15 cellular contexts compared by ENCODE assay signal in genomic region chr5:16871746-16872339, GRCh38.
DNase-seq lines count a peak whose midpoint lies in the region; ATAC-seq and TF ChIP-seq lines count a peak whose summit lies in the region.
"Had no signal": no experiment of that assay in that cellular context is flagged by ENCODE, and none has a peak within 500 bp of the region (broad histone marks: within the 10 kb centered on the region; RNA-seq: fewer than 3 reads in every experiment).

No MANE protein-coding gene starts in this region.

- no peaks in the 10 kb centered on the region for H3K27me3 Mint-ChIP-seq in type B pancreatic cell
- H3K27me3 Mint-ChIP-seq: dendritic cell treated with granulocyte-macrophage colony-stimulating factor and Interleukin-4, amounts not matched to agents 40 ng/mL and 50 ng/mL, for 4 days had no signal

- TF ChIP-seq EP300 in stomach (IDR thresholded peaks at IDR 0.05): no peak

- H3K4me1 Mint-ChIP-seq in type B pancreatic cell (ENCODE audit: unreplicated experiment): peaks cover 22% of the 10 kb centered on the region

- H3K4me3 ChIP-seq in SK-N-MC (no peak overlapping the region), fibroblast of villous mesenchyme (ENCODE audit: low read depth, low read length) (no peak overlapping the region), stomach (no peak overlapping the region)
- H3K4me3 ChIP-seq: Peyer's patch had no signal

- no peak for ATAC-seq in GM18868 (IDR thresholded peaks at IDR 0.05; ENCODE audit: unreplicated experiment)

- no peak overlapping the region for H3K4me3 Mint-ChIP-seq in type B pancreatic cell
- H3K4me3 Mint-ChIP-seq: dendritic cell treated with granulocyte-macrophage colony-stimulating factor and Interleukin-4, amounts not matched to agents 40 ng/mL and 50 ng/mL, for 4 days had no signal

- no peak overlapping the region for H3K27ac Mint-ChIP-seq in type B pancreatic cell
- H3K27ac Mint-ChIP-seq: dendritic cell treated with granulocyte-macrophage colony-stimulating factor and Interleukin-4, amounts not matched to agents 40 ng/mL and 50 ng/mL, for 4 days had no signal

- POLR2A ChIA-PET in HEK293T (lab: Yijun Ruan, JAX): no interaction called here

- H3K9ac ChIP-seq in SK-N-MC (ENCODE audit: insufficient read length): no peak overlapping the region

- H3K27me3 ChIP-seq in stomach: no peaks in the 10 kb centered on the region
- H3K27me3 ChIP-seq: Peyer's patch had no signal

- H3K36me3 ChIP-seq in SK-N-MC (ENCODE audit: insufficient read depth, low read length) (peaks cover 92% of the 10 kb centered on the region), stomach (peaks cover 6 to 27% (median 19%) of the 10 kb centered on the region in 4 donors)

- WGBS in stomach, 5 donors: 64 to 79% (median 74%) methylated on average over 4 of the region's 4 CpGs

- H3K27ac ChIP-seq in SK-N-MC (peak overlapping the region; percentile 83), stomach (peak overlapping the region in 4 of 5 donors; percentile 20 to 82 (median 56))

- no peak for TF ChIP-seq POLR2A in stomach (IDR thresholded peaks at IDR 0.05)
- no peak for TF ChIP-seq POLR2A in erythroblast (IDR thresholded peaks at IDR 0.05; ENCODE audit: low read length)

- CTCF ChIA-PET in HEK293T (lab: Yijun Ruan, JAX): interaction anchor here (0.6 kb wide), 1 partner anchor 26 kb away, joined by 7 read pairs; no protein-coding TSS in a partner anchor

- peak; percentile 71 for DNase-seq in ELR (ENCODE audit: low read depth)
- no peak for DNase-seq in SK-N-MC (ENCODE audit: low read depth, low spot score)
- peak; percentile 95 for DNase-seq in fibroblast of villous mesenchyme (ENCODE audit: low read depth)
- DNase-seq in stomach: no peak
- no peak for DNase-seq in HEK293T (ENCODE audit: extremely low spot score)
- no peak for DNase-seq in erythroblast (lab: John Stamatoyannopoulos, UW)
- no peak for DNase-seq in type B pancreatic cell (ENCODE audit: extremely low spot score, unreplicated experiment)
- DNase-seq: activated CD8-positive, alpha-beta memory T cell treated with anti-CD3 and anti-CD28 coated beads for 24 hours; activated naive CD4-positive, alpha-beta T cell; left cardiac atrium; NCI-H226; Peyer's patch; T1000 had no signal

- peaks cover 7 to 32% (median 17%) of the 10 kb centered on the region in 4 donors for H3K4me1 ChIP-seq in stomach

- peaks cover 39% of the 10 kb centered on the region for H3K36me3 Mint-ChIP-seq in type B pancreatic cell

- no peak for TF ChIP-seq CTCF in fibroblast of villous mesenchyme (IDR thresholded peaks at IDR 0.05; ENCODE audit: insufficient read depth, low read depth, low read length)
- no peak for TF ChIP-seq CTCF in stomach (IDR thresholded peaks at IDR 0.05)
- TF ChIP-seq CTCF in type B pancreatic cell (conservative IDR thresholded peaks at IDR 0.05): no peak

- H3K9me3 Mint-ChIP-seq in type B pancreatic cell: peaks cover 20% of the 10 kb centered on the region

- H3K9me3 ChIP-seq in SK-N-MC (ENCODE audit: low read depth, low read length) (peaks cover 13% of the 10 kb centered on the region; the same call in 1 of the 2 replicates), stomach (peaks cover 0 to 10% (median 0%) of the 10 kb centered on the region in 4 donors)
- H3K9me3 ChIP-seq: Peyer's patch had no signal

- intact Hi-C loops in stomach (cut with DNase I; ENCODE audit: low total_unique reads): no loop called here

TF ChIP-seq in HEK293T, 16 proteins besides CTCF, POLR2A, EP300 and RAD21:
- TF ChIP-seq ZNF384 (IDR thresholded peaks at IDR 0.05): no peak
- TF ChIP-seq SP1 (IDR thresholded peaks at IDR 0.05): no peak
- TF ChIP-seq FOXK2 (IDR thresholded peaks at IDR 0.05): no peak
- no peak for TF ChIP-seq CTBP1 (IDR thresholded peaks at IDR 0.05; ENCODE audit: borderline replicate concordance)
- no peak for TF ChIP-seq NFRKB (IDR thresholded peaks at IDR 0.05)
- no peak for TF ChIP-seq L3MBTL2 (conservative IDR thresholded peaks at IDR 0.05)

Comparison
In these comparisons a context has a peak if more than half of its experiments do, and no peak if none do; other contexts are left out.
1. DNase-seq: peak in ELR (single experiment) and fibroblast of villous mesenchyme (single experiment); none in SK-N-MC (single experiment), stomach (single experiment), HEK293T (single experiment), erythroblast (0 of 2) and type B pancreatic cell (single experiment).